In the genomic region with DNA sequence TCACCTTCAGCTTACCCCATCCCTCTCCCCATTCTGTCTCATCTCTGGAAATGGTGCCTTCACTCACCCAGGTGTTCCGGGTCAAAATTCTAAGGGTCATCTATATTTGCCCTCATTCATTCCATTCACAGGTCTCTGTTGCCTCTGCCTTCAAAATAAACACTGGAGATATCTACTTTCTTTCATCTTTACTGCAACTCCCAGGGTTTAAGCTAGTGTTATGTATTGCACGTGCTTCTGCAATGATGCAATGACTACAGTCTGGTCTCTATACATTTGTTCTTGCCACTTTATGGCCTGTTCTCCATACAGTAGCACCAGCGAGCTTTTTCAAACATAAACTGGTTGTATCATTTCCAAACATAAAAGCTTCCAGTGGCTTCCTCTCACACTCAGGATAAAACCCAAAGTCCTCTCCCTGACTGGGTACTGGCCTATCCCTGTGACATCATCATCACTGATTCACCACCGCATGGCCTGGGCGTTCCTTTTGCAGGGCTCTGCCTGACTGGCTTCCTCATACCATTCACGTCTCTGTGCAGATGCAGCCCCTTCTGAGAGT, we compare ENCODE assay signal across 11 cellular contexts. TPM values are rescaled to one million over a fixed set of nuclear protein-coding genes. Genes with fewer than 3 reads are reported as not detected.
DNase-seq lines count a peak whose midpoint lies in the region; ATAC-seq and TF ChIP-seq lines count a peak whose summit lies in the region.
"Had no signal": no experiment of that assay in that cellular context is flagged by ENCODE, and none has a peak within 500 bp of the region (broad histone marks: within the 10 kb centered on the region; RNA-seq: fewer than 3 reads in every experiment).

No MANE protein-coding gene starts in this region.

- H3K9me3 Mint-ChIP-seq in chondrocyte (ENCODE audit: low read depth) = no peaks in the 10 kb centered on the region
- peaks cover 0 to 1% of the 10 kb centered on the region in 2 donors for H3K9me3 Mint-ChIP-seq in effector memory CD8-positive, alpha-beta T cell

- no peak overlapping the region for H2BK5ac ChIP-seq in mesendoderm (ENCODE audit: low read length)

- H3K27me3 ChIP-seq in Karpas-422 (ENCODE audit: low read length) (no peaks in the 10 kb centered on the region), mesendoderm (ENCODE audit: insufficient read depth, low read length, poor library complexity) (no peaks in the 10 kb centered on the region)
- H3K27me3 ChIP-seq: cardiac muscle cell had no signal

- H4K8ac ChIP-seq in mesendoderm (ENCODE audit: low read depth, low read length) = no peak overlapping the region

- no peak overlapping the region for H2BK120ac ChIP-seq in mesendoderm (ENCODE audit: low read depth, low read length)

- no peak overlapping the region for H3K23ac ChIP-seq in mesendoderm (ENCODE audit: low read length)

- no peak overlapping the region for H2AK5ac ChIP-seq in mesendoderm (ENCODE audit: low read length)

- H3K4ac ChIP-seq in mesendoderm (ENCODE audit: low read depth, low read length) = no peak overlapping the region

- no peak for ATAC-seq in effector memory CD8-positive, alpha-beta T cell (replicated peaks)

- DNase-seq in ACHN (peak; percentile 89), Karpas-422 (no peak), chondrocyte (ENCODE audit: low spot score) (no peak), mesendoderm (peak; percentile 88), HCEC 1CT (no peak), UCSD-AML1 (lab: John Stamatoyannopoulos, UW; ENCODE audit: unreplicated experiment) (no peak), DMS 273 (lab: John Stamatoyannopoulos, UW; ENCODE audit: unreplicated experiment) (no peak)
- no peak for DNase-seq in effector memory CD8-positive, alpha-beta T cell
- DNase-seq: NCI-H1436 treated with DMSO at 0.1 percent for 48 hours, retina had no signal

- H2BK15ac ChIP-seq in mesendoderm (replicated peaks; ENCODE audit: low read depth) = no peak overlapping the region

- WGBS in mesendoderm (ENCODE audit: extremely low coverage, insufficient coverage, low lambda C conversion rate) = no CpG with 5 or more reads among the region's 6 CpGs

- H3K9me3 ChIP-seq in Karpas-422 (ENCODE audit: low read length) = no peaks in the 10 kb centered on the region

- no peaks in the 10 kb centered on the region for H3K27me3 Mint-ChIP-seq in chondrocyte (ENCODE audit: low read depth)
- peaks cover 7 to 9% of the 10 kb centered on the region in 2 donors for H3K27me3 Mint-ChIP-seq in effector memory CD8-positive, alpha-beta T cell

- H3K4me1 Mint-ChIP-seq in chondrocyte (ENCODE audit: low read depth) = peaks cover 34% of the 10 kb centered on the region
- no peaks in the 10 kb centered on the region for H3K4me1 Mint-ChIP-seq in effector memory CD8-positive, alpha-beta T cell (ENCODE audit: low read depth in 2 of 2)

- no peak overlapping the region for H4K5ac ChIP-seq in mesendoderm (ENCODE audit: low read length)

- H3K4me3 ChIP-seq in Karpas-422 (ENCODE audit: low read length) (no peak overlapping the region), mesendoderm (ENCODE audit: low read length) (no peak overlapping the region)
- H3K4me3 ChIP-seq: cardiac muscle cell had no signal

- H3K79me2 ChIP-seq in Karpas-422 (ENCODE audit: low read length) (no peaks in the 10 kb centered on the region), mesendoderm (ENCODE audit: control insufficient read depth, insufficient read depth, low read length) (peaks cover 39% of the 10 kb centered on the region)

- H3K27ac ChIP-seq in Karpas-422 (ENCODE audit: low read length) (no peak overlapping the region), mesendoderm (ENCODE audit: low read depth, low read length) (peak overlapping the region; percentile 4)
- H3K27ac ChIP-seq: cardiac muscle cell had no signal

- peak overlapping the region; percentile 80 for H3K27ac Mint-ChIP-seq in chondrocyte (ENCODE audit: unreplicated experiment)
- H3K27ac Mint-ChIP-seq in effector memory CD8-positive, alpha-beta T cell = no peak overlapping the region

- H4K20me1 ChIP-seq in Karpas-422 (ENCODE audit: insufficient read depth, low read depth, low read length) = no peaks in the 10 kb centered on the region

- H3K9me2 ChIP-seq in Karpas-422 (replicated peaks; ENCODE audit: insufficient read depth, low read length) = no peaks in the 10 kb centered on the region

- H2AFZ ChIP-seq in Karpas-422 (ENCODE audit: low read length) = peak overlapping the region; percentile 17; the same call in 1 of the 2 replicates

- H3K4me1 ChIP-seq in Karpas-422 (ENCODE audit: low read length) (peaks cover 48% of the 10 kb centered on the region), mesendoderm (ENCODE audit: control insufficient read depth, low read depth, low read length) (peaks cover 16% of the 10 kb centered on the region)

- in situ Hi-C loops in ACHN (cut with HindIII; ENCODE audit: low pct_ligation_motif_present, low pct_unique_long_range_greater_than_20kb, low sequenced_read_pairs) = no loop called here

- peaks cover 22% of the 10 kb centered on the region for H3K79me1 ChIP-seq in mesendoderm (ENCODE audit: low read length)

- H3K4me2 ChIP-seq in Karpas-422 (ENCODE audit: low read depth, low read length, poor library complexity, severe bottlenecking) (no peak overlapping the region), mesendoderm (ENCODE audit: low read length) (no peak overlapping the region)

- H3K36me3 ChIP-seq in Karpas-422 (ENCODE audit: insufficient read depth, low read length) = no peaks in the 10 kb centered on the region
- no peaks in the 10 kb centered on the region for H3K36me3 ChIP-seq in mesendoderm (ENCODE audit: control insufficient read depth, insufficient read depth, low read length)
- H3K36me3 ChIP-seq: cardiac muscle cell had no signal

- no peak overlapping the region for H3K9ac ChIP-seq in Karpas-422 (ENCODE audit: low read length)
- H3K9ac ChIP-seq in mesendoderm (ENCODE audit: low read length) = no peak overlapping the region

- peak overlapping the region; percentile 10 for H3K56ac ChIP-seq in mesendoderm (ENCODE audit: low read length)

- TF ChIP-seq CTCF in chondrocyte (IDR thresholded peaks at IDR 0.05) = no peak

- no peak overlapping the region for H3K4me3 Mint-ChIP-seq in chondrocyte (ENCODE audit: unreplicated experiment)
- no peak overlapping the region for H3K4me3 Mint-ChIP-seq in effector memory CD8-positive, alpha-beta T cell

- H3K36me3 Mint-ChIP-seq in chondrocyte (ENCODE audit: low read depth) = no peaks in the 10 kb centered on the region
- H3K36me3 Mint-ChIP-seq in effector memory CD8-positive, alpha-beta T cell (ENCODE audit: insufficient read depth) = no peaks in the 10 kb centered on the region

- H3K18ac ChIP-seq in mesendoderm (ENCODE audit: low read length) = no peak overlapping the region

RNA-seq across cellular contexts. Expression of a gene that starts 14.3 kb away (rescaled TPM):
- not detected in 2 replicates for total RNA-seq in Karpas-422 (2014; rRNA removed; shearing (Covaris generic); ENCODE audit: low replicate concordance)
- total RNA-seq in chondrocyte = 16.1 to 45.0 TPM (median 43.7 TPM) in 3 replicates
- 98.2 TPM for polyA plus RNA-seq in mesendoderm (2013, experiment 1 of 2)
- 99.5 TPM for polyA plus RNA-seq in mesendoderm (2013, experiment 2 of 2)

Comparison
In these comparisons a context has a peak if more than half of its experiments do, and no peak if none do; other contexts are left out.
1. DNase-seq: peak in ACHN (single experiment) and mesendoderm (single experiment); none in Karpas-422 (single experiment), chondrocyte (single experiment), HCEC 1CT (single experiment), effector memory CD8-positive, alpha-beta T cell (0 of 3), UCSD-AML1 (single experiment) and DMS 273 (single experiment).
2. RNA of a gene that starts 14.3 kb away (total RNA-seq): 16.1 to 45.0 TPM in chondrocyte; not detected in Karpas-422; every median in the first group is over 10 times any median in the second.